In genomic region chr10:80473692-80474596, GRCh38 we compare ENCODE assay signal across 3 cellular contexts.
TF ChIP-seq lines count a peak whose summit lies in the region.

No MANE protein-coding gene starts in this region.

TF ChIP-seq in SK-N-SH treated with all-trans-retinoic acid at 6 μM for 48 hours, 23 proteins besides CTCF, POLR2A, EP300 and RAD21 (continued from another document):
- no peak for TF ChIP-seq POU6F1 (CRISPR knock-in tag; IDR thresholded peaks at IDR 0.05; ENCODE audit: borderline replicate concordance, low read depth)
- no peak for TF ChIP-seq ZNF70 (CRISPR knock-in tag; IDR thresholded peaks at IDR 0.05)
- TF ChIP-seq ZC3H10 (CRISPR knock-in tag; IDR thresholded peaks at IDR 0.05), result no peak
- TF ChIP-seq ZFP30 (CRISPR knock-in tag; IDR thresholded peaks at IDR 0.05), result no peak
- no peak for TF ChIP-seq TSHZ2 (CRISPR knock-in tag; IDR thresholded peaks at IDR 0.05)
- TF ChIP-seq RARB (CRISPR knock-in tag; IDR thresholded peaks at IDR 0.05), result no peak
- TF ChIP-seq SNAI2 (CRISPR knock-in tag; IDR thresholded peaks at IDR 0.05), result no peak
- no peak for TF ChIP-seq ZNF565 (CRISPR knock-in tag; conservative IDR thresholded peaks at IDR 0.05; ENCODE audit: low read depth)

TF ChIP-seq in SK-N-SH, 30 proteins besides CTCF, POLR2A, EP300 and RAD21 (continued from another document):
- TF ChIP-seq REST (IDR thresholded peaks at IDR 0.05; ENCODE audit: low read depth, low read length) (no peak), RCOR1 (IDR thresholded peaks at IDR 0.05; ENCODE audit: low read length) (no peak), NFIC (IDR thresholded peaks at IDR 0.05; ENCODE audit: borderline replicate concordance) (no peak), FOXM1 (IDR thresholded peaks at IDR 0.05; ENCODE audit: low read depth) (no peak), MEF2A (IDR thresholded peaks at IDR 0.05; ENCODE audit: borderline replicate concordance, low read depth) (no peak), JUND (IDR thresholded peaks at IDR 0.05) (no peak), NRF1 (IDR thresholded peaks at IDR 0.05; ENCODE audit: low read depth, low read length) (no peak), MXI1 (IDR thresholded peaks at IDR 0.05; ENCODE audit: low read depth, low read length) (no peak), IRF3 (IDR thresholded peaks at IDR 0.05; ENCODE audit: low read depth, low read length) (no peak), SIN3A (IDR thresholded peaks at IDR 0.05; ENCODE audit: borderline replicate concordance, low read depth, low read length) (no peak), CHD2 (IDR thresholded peaks at IDR 0.05; ENCODE audit: low read length, partially characterized antibody) (no peak), ELF1 (IDR thresholded peaks at IDR 0.05) (no peak), PBX3 (IDR thresholded peaks at IDR 0.05) (no peak), FOXJ3 (CRISPR knock-in tag; IDR thresholded peaks at IDR 0.05) (no peak), YY1 (IDR thresholded peaks at IDR 0.05; ENCODE audit: low read depth) (no peak)

TF ChIP-seq in WTC11, 78 proteins besides CTCF, POLR2A, EP300 and RAD21 (continued from another document):
- TF ChIP-seq E2F1 (CRISPR knock-in tag; IDR thresholded peaks at IDR 0.05), result no peak
